ENCODE assay signal across 27 cellular contexts in the genomic region with DNA sequence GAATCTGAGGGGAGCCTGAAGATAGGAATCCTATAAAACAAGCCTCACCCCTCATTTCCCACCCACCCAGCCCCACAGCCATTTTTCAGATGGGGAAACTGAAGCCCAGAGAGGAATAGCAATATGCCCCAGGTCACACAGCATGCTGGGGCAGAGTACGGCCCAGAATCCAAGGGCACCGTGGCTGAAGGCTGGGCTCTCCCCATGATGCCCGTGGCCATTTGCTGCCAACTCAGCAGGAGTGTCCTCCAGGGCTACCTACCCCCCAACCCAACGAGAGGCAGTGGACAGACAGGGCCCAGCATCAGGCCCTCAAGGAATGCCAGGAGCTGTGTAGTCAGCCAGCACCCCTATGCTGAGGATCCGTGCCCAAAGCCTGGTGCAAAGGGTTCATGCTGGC. TPM values are rescaled to one million over a fixed set of nuclear protein-coding genes. Genes with fewer than 3 reads are reported as not detected.
A peak's percentile ranks its signal among the peaks of the same experiment; 100 is the strongest.
DNase-seq lines count a peak whose midpoint lies in the region; ATAC-seq, FAIRE-seq and TF ChIP-seq lines count a peak whose summit lies in the region.
"Had no signal": no experiment of that assay in that cellular context is flagged by ENCODE, and none has a peak within 500 bp of the region (broad histone marks: within the 10 kb centered on the region; RNA-seq: fewer than 3 reads in every experiment).

No MANE protein-coding gene starts in this region.

- H3K27me3 ChIP-seq in breast epithelium (no peaks in the 10 kb centered on the region), mammary epithelial cell (ENCODE audit: insufficient read depth, low read length) (no peaks in the 10 kb centered on the region), dorsolateral prefrontal cortex (no peaks in the 10 kb centered on the region), neuronal stem cell (ENCODE audit: control insufficient read depth in 3 of 3, insufficient read depth in 3 of 3, low read depth in 1 of 3, low read length in 3 of 3) (peaks cover 0 to 18% (median 0%) of the 10 kb centered on the region in 3 experiments), tibial nerve (no peaks in the 10 kb centered on the region)
- H3K27me3 ChIP-seq: BLaER1 treated with 17β-estradiol and CSF1 and Interleukin-3, amounts not matched to agents 10 nM and 100 nM; Peyer's patch had no signal

- H2BK12ac ChIP-seq in neuronal stem cell (ENCODE audit: low read length) = peak overlapping the region; percentile 61

- no peak for FAIRE-seq in HTR-8/SVneo (lab: Jason Lieb, UNC)

- H2BK5ac ChIP-seq in neuronal stem cell (ENCODE audit: low read length) = no peak overlapping the region

- no peak for ATAC-seq in GM19452 (IDR thresholded peaks at IDR 0.05; ENCODE audit: unreplicated experiment)
- ATAC-seq: Right ventricle myocardium inferior had no signal

- dilution Hi-C loops in mammary epithelial cell (cut with HindIII; ENCODE audit: low sequenced_read_pairs) = no loop called here

- no peak overlapping the region for H4K8ac ChIP-seq in neuronal stem cell (ENCODE audit: low read depth, low read length)

- intact Hi-C loops in breast epithelium (cut with DNase I; ENCODE audit: low total_unique reads) (no loop called here), mammary epithelial cell (cut with micrococcal nuclease) (no loop called here), dorsolateral prefrontal cortex (cut with DNase I) (no loop called here)

- no peak for TF ChIP-seq POLR2A in breast epithelium (IDR thresholded peaks at IDR 0.05)
- TF ChIP-seq POLR2A in tibial nerve (IDR thresholded peaks at IDR 0.05) = no peak

- CTCF ChIA-PET in mammary epithelial cell (lab: Charles Lee; ENCODE audit: low non-redundant PET) = no interaction called here

- peak overlapping the region; percentile 35 for H3K18ac ChIP-seq in neuronal stem cell (ENCODE audit: low read length)

- H3K27ac ChIP-seq in breast epithelium (peak overlapping the region; percentile 80 to 81), mammary epithelial cell (ENCODE audit: insufficient read depth, low read depth, low read length) (no peak overlapping the region), dorsolateral prefrontal cortex (peak overlapping the region; percentile 18 to 98 (median 92)), neuronal stem cell (replicated peaks; ENCODE audit: low read length) (no peak overlapping the region), tibial nerve (peak overlapping the region; percentile 69 to 90 (median 82))
- H3K27ac ChIP-seq: 22Rv1; BLaER1 treated with 17β-estradiol and CSF1 and Interleukin-3, amounts not matched to agents 10 nM and 100 nM; KMS-11; Peyer's patch had no signal

- peak overlapping the region; percentile 95 for H2AK5ac ChIP-seq in neuronal stem cell (ENCODE audit: low read depth, low read length)

- H3K79me1 ChIP-seq in neuronal stem cell (ENCODE audit: low read depth, low read length) = no peaks in the 10 kb centered on the region

- WGBS in mammary epithelial cell (ENCODE audit: low coverage, missing lambda C conversion rate) = 27% methylated on average over 2 of the region's 5 CpGs
- WGBS in neuronal stem cell (ENCODE audit: extremely low coverage in 2 of 2, insufficient read length in 2 of 2, insufficient replicate concordance in 1 of 2), 2 donors = no CpG with 5 or more reads among the region's 5 CpGs
- WGBS in tibial nerve, 2 donors = 62 to 71% methylated on average over 2 to 3 of the region's 5 CpGs

- H4K20me1 ChIP-seq in mammary epithelial cell (ENCODE audit: insufficient read depth, low read length) = no peaks in the 10 kb centered on the region
- H4K20me1 ChIP-seq: BLaER1 treated with 17β-estradiol and CSF1 and Interleukin-3, amounts not matched to agents 10 nM and 100 nM had no signal

- H3K4me2 ChIP-seq in mammary epithelial cell (ENCODE audit: insufficient read depth, low read depth, low read length) (no peak overlapping the region), neuronal stem cell (ENCODE audit: insufficient read depth, low read length, poor library complexity, severe bottlenecking) (no peak overlapping the region)
- H3K4me2 ChIP-seq: BLaER1 treated with 17β-estradiol and CSF1 and Interleukin-3, amounts not matched to agents 10 nM and 100 nM; KMS-11 had no signal

- TF ChIP-seq CTCF in breast epithelium (IDR thresholded peaks at IDR 0.05) (no peak), mammary epithelial cell (conservative IDR thresholded peaks at IDR 0.05 in 1 of 2, IDR thresholded peaks at IDR 0.05 in 1 of 2; ENCODE audit: extremely low read depth in 1 of 2, insufficient read depth in 1 of 2, low read depth in 1 of 2, low read length in 2 of 2) (no peak), dorsolateral prefrontal cortex (IDR thresholded peaks at IDR 0.05 in 54 of 56, conservative IDR thresholded peaks at IDR 0.05 in 2 of 56; ENCODE audit: low read depth in 1 of 56, partially characterized antibody in 56 of 56) (no peak), tibial nerve (IDR thresholded peaks at IDR 0.05) (no peak)

- peak overlapping the region; percentile 44 for H3K23ac ChIP-seq in neuronal stem cell (ENCODE audit: low read depth, low read length, poor library complexity)

- in situ Hi-C loops in mammary epithelial cell (cut with MboI; ENCODE audit: low sequenced_read_pairs in 2 of 2) = no loop called here

- H2AFZ ChIP-seq in mammary epithelial cell (ENCODE audit: low read depth, low read length) (no peak overlapping the region), neuronal stem cell (ENCODE audit: low read length) (no peak overlapping the region)

- peak overlapping the region; percentile 51 for H2BK15ac ChIP-seq in neuronal stem cell (ENCODE audit: low read length)

- no TSS peak for BruUV-seq in mammary epithelial cell (replicated peaks; lab: Mats Ljungman, UMichigan)

- H3K9me3 ChIP-seq in breast epithelium = no peaks in the 10 kb centered on the region
- H3K9me3 ChIP-seq in mammary epithelial cell (replicated peaks; ENCODE audit: insufficient read depth, low read length) = no peaks in the 10 kb centered on the region
- H3K9me3 ChIP-seq in neuronal stem cell (replicated peaks in 1 of 2; ENCODE audit: control insufficient read depth in 2 of 2, insufficient read depth in 1 of 2, low read depth in 1 of 2, low read length in 2 of 2) = no peaks in the 10 kb centered on the region
- H3K9me3 ChIP-seq in tibial nerve = no peaks in the 10 kb centered on the region
- H3K9me3 ChIP-seq: BLaER1 treated with 17β-estradiol and CSF1 and Interleukin-3, amounts not matched to agents 10 nM and 100 nM; Caco-2; Peyer's patch had no signal

- no peak overlapping the region for H4K91ac ChIP-seq in neuronal stem cell (ENCODE audit: low read depth, low read length, poor library complexity)

- no peak overlapping the region for H2BK120ac ChIP-seq in neuronal stem cell (ENCODE audit: low read depth, low read length)

- H3K36me3 ChIP-seq in breast epithelium = no peaks in the 10 kb centered on the region
- H3K36me3 ChIP-seq in mammary epithelial cell (ENCODE audit: insufficient read depth, low read length) = peaks cover 24% of the 10 kb centered on the region
- H3K36me3 ChIP-seq in neuronal stem cell (replicated peaks in 1 of 2; ENCODE audit: control insufficient read depth in 2 of 2, insufficient read depth in 2 of 2, low read length in 2 of 2) = no peaks in the 10 kb centered on the region
- peaks cover 0 to 22% (median 0%) of the 10 kb centered on the region in 3 donors for H3K36me3 ChIP-seq in tibial nerve
- H3K36me3 ChIP-seq: BLaER1 treated with 17β-estradiol and CSF1 and Interleukin-3, amounts not matched to agents 10 nM and 100 nM; Peyer's patch had no signal

- peaks cover 13 to 30% of the 10 kb centered on the region in 2 donors for H3K4me1 ChIP-seq in breast epithelium
- peaks cover 40% of the 10 kb centered on the region for H3K4me1 ChIP-seq in mammary epithelial cell (ENCODE audit: insufficient read depth, low read length)
- peaks cover 2 to 15% of the 10 kb centered on the region in 2 donors for H3K4me1 ChIP-seq in neuronal stem cell (ENCODE audit: control insufficient read depth in 2 of 2, insufficient read depth in 1 of 2, low read depth in 1 of 2, low read length in 2 of 2)
- H3K4me1 ChIP-seq in tibial nerve = peaks cover 4 to 71% (median 45%) of the 10 kb centered on the region in 4 donors

- H3K9ac ChIP-seq in mammary epithelial cell (ENCODE audit: insufficient read depth, low read length) (no peak overlapping the region), neuronal stem cell (ENCODE audit: low read depth, low read length, poor library complexity) (no peak overlapping the region)
- H3K9ac ChIP-seq: BLaER1 treated with 17β-estradiol and CSF1 and Interleukin-3, amounts not matched to agents 10 nM and 100 nM; KMS-11 had no signal

- H3K79me2 ChIP-seq in mammary epithelial cell (ENCODE audit: insufficient read depth, low read length) = peaks cover 16% of the 10 kb centered on the region

- TF ChIP-seq EP300 in tibial nerve (IDR thresholded peaks at IDR 0.05) = no peak

- H3K4me3 ChIP-seq in breast epithelium = no peak overlapping the region
- no peak overlapping the region for H3K4me3 ChIP-seq in mammary epithelial cell (replicated peaks in 1 of 3; ENCODE audit: insufficient read depth in 1 of 3, low read depth in 2 of 3, low read length in 3 of 3)
- H3K4me3 ChIP-seq in dorsolateral prefrontal cortex = peak overlapping the region in 43 of 59 donors; percentile 1 to 56 (median 28)
- peak overlapping the region in 1 of 2 donors; percentile 6 for H3K4me3 ChIP-seq in neuronal stem cell (ENCODE audit: low read length in 2 of 2)
- no peak overlapping the region for H3K4me3 ChIP-seq in tibial nerve
- H3K4me3 ChIP-seq: BLaER1 treated with 17β-estradiol and CSF1 and Interleukin-3, amounts not matched to agents 10 nM and 100 nM; Peyer's patch had no signal

- no peak for DNase-seq in breast epithelium (ENCODE audit: low spot score in 2 of 2)
- no peak for DNase-seq in mammary epithelial cell
- no peak for DNase-seq in dorsolateral prefrontal cortex
- DNase-seq in neuronal stem cell (ENCODE audit: low spot score) = no peak
- DNase-seq in tibial nerve (ENCODE audit: low spot score in 2 of 2) = no peak
- no peak for DNase-seq in NCI-H69 (lab: John Stamatoyannopoulos, UW)
- DNase-seq in HTR-8/SVneo (ENCODE audit: insufficient read length, low spot score) = no peak
- DNase-seq: ACHN; Caco-2; CD4-positive, alpha-beta memory T cell; DMS 273 treated with DMSO at 0.1 percent for 48 hours; DMS79 treated with DMSO at 0.1 percent for 48 hours; H7; HFFc6; NCI-H1092 treated with DMSO at 0.1 percent for 48 hours; NCI-H1436 treated with DMSO at 0.1 percent for 48 hours; NCI-H1930; NCI-H2227 treated with DMSO at 0.1 percent for 48 hours; NCI-H510A; NCI-H82; Peyer's patch had no signal

- peak overlapping the region; percentile 47 for H3K14ac ChIP-seq in neuronal stem cell (ENCODE audit: low read length)

- H3K4ac ChIP-seq in neuronal stem cell (ENCODE audit: low read length) = no peak overlapping the region

RNA-seq across cellular contexts. Expression of a gene that starts 8.5 kb away (rescaled TPM):
- 10 to 100 TPM; 55.2 to 79.5 (median 58.7) TPM for total RNA-seq in breast epithelium
- 100 to 1,000 TPM; 121 to 146 TPM for total RNA-seq in mammary epithelial cell
- 32.8 TPM for polyA plus RNA-seq in mammary epithelial cell
- 57.1 TPM for polyA minus RNA-seq in mammary epithelial cell
- 100 to 1,000 TPM in 60 of 120 experiments, 10 to 100 TPM in 60; 24.6 to 285 (median 97.8) TPM for total RNA-seq in dorsolateral prefrontal cortex
- polyA plus RNA-seq in neuronal stem cell (2013, experiment 1 of 2) = 1.2 TPM
- polyA plus RNA-seq in neuronal stem cell (2013, experiment 2 of 2) = 1.3 TPM
- 100 to 1,000 TPM; 147 to 311 (median 212) TPM for total RNA-seq in tibial nerve
- total RNA-seq: CD4-positive, alpha-beta memory T cell; OCI-LY7 had no signal
- polyA plus RNA-seq: CD4-positive, alpha-beta memory T cell had no signal

RNA-seq across cellular contexts. Expression of a gene that starts 50.7 kb away (rescaled TPM):
- total RNA-seq in breast epithelium (10 to 100 TPM; 67.8 to 84.9 (median 70.1) TPM), mammary epithelial cell (10 to 100 TPM; 58.6 to 78.0 TPM), dorsolateral prefrontal cortex (10 to 100 TPM; 41.8 to 80.3 (median 60.8) TPM), tibial nerve (100 to 1,000 TPM in 1 of 4 donors, 10 to 100 TPM in 3; 62.5 to 108 (median 89.7) TPM)
- polyA plus RNA-seq in mammary epithelial cell = 106 TPM
- 81.6 TPM for polyA minus RNA-seq in mammary epithelial cell
- 43.1 TPM for polyA plus RNA-seq in neuronal stem cell (2013, experiment 1 of 2)
- 43.8 TPM for polyA plus RNA-seq in neuronal stem cell (2013, experiment 2 of 2)

Comparison
In these comparisons a context has a peak if more than half of its experiments do, and no peak if none do; other contexts are left out.
1. H3K27ac ChIP-seq: peak in breast epithelium (2 of 2), dorsolateral prefrontal cortex (59 of 59) and tibial nerve (4 of 4); none in mammary epithelial cell (single experiment) and neuronal stem cell (single experiment).
2. H3K4me3 ChIP-seq: peak in dorsolateral prefrontal cortex (43 of 59); none in breast epithelium (0 of 3), mammary epithelial cell (0 of 3) and tibial nerve (0 of 4).